ENCODE assay signal across 10 cellular contexts in genomic region chr10:7337431-7338171, GRCh38.
DNase-seq lines count a peak whose midpoint lies in the region; ATAC-seq and TF ChIP-seq lines count a peak whose summit lies in the region.
"Had no signal": no experiment of that assay in that cellular context is flagged by ENCODE, and none has a peak within 500 bp of the region (broad histone marks: within the 10 kb centered on the region; RNA-seq: fewer than 3 reads in every experiment).

No MANE protein-coding gene starts in this region.

- no peaks in the 10 kb centered on the region for H3K36me3 ChIP-seq in upper lobe of right lung
- H3K36me3 ChIP-seq in thyroid gland, result no peaks in the 10 kb centered on the region
- H3K36me3 ChIP-seq in WERI-Rb-1, result no peaks in the 10 kb centered on the region
- H3K36me3 ChIP-seq: lower lobe of right lung had no signal

- intact Hi-C loops in upper lobe of right lung (cut with DNase I), result no loop called here
- intact Hi-C loops in thyroid gland (cut with DNase I), result no loop called here

- H3K27ac ChIP-seq in upper lobe of right lung (no peak overlapping the region), thyroid gland (no peak overlapping the region), WERI-Rb-1 (no peak overlapping the region)
- H3K27ac ChIP-seq: lower lobe of right lung had no signal

- H3K27me3 ChIP-seq in upper lobe of right lung (no peaks in the 10 kb centered on the region), thyroid gland (no peaks in the 10 kb centered on the region), WERI-Rb-1 (ENCODE audit: insufficient read depth, low read depth, severe bottlenecking) (no peaks in the 10 kb centered on the region)

- no peak overlapping the region for H3K4me3 ChIP-seq in upper lobe of right lung
- no peak overlapping the region for H3K4me3 ChIP-seq in thyroid gland (replicated peaks in 1 of 3)
- no peak overlapping the region for H3K4me3 ChIP-seq in WERI-Rb-1 (ENCODE audit: low read depth, low read length)
- H3K4me3 ChIP-seq: lower lobe of right lung had no signal

- TF ChIP-seq CTCF in upper lobe of right lung (IDR thresholded peaks at IDR 0.05) (no peak), thyroid gland (IDR thresholded peaks at IDR 0.05) (no peak), WERI-Rb-1 (IDR thresholded peaks at IDR 0.05; ENCODE audit: low read depth, low read length) (no peak)

- H3K9me3 ChIP-seq in upper lobe of right lung (no peaks in the 10 kb centered on the region), thyroid gland (no peaks in the 10 kb centered on the region), WERI-Rb-1 (ENCODE audit: severe bottlenecking) (no peaks in the 10 kb centered on the region)
- H3K9me3 ChIP-seq: lower lobe of right lung had no signal

- H3K4me1 ChIP-seq in upper lobe of right lung, result no peaks in the 10 kb centered on the region
- no peaks in the 10 kb centered on the region for H3K4me1 ChIP-seq in thyroid gland
- H3K4me1 ChIP-seq: lower lobe of right lung had no signal

- DNase-seq in stimulated activated CD4-positive, alpha-beta T cell treated with anti-CD3 and anti-CD28 coated beads, Interleukin-1b, Interleukin-23, amount 100 ng/mL, for 48 hours, result peak; percentile 22
- DNase-seq in stimulated activated CD4-positive, alpha-beta T cell treated with anti-CD3 and anti-CD28 coated beads, Interleukin-2, amount 100 ng/mL, for 48 hours, result no peak
- DNase-seq in OCI-M1 (lab: John Stamatoyannopoulos, UW), result peak; percentile 27
- DNase-seq in upper lobe of right lung, result no peak
- DNase-seq in thyroid gland, result no peak
- DNase-seq in WERI-Rb-1, result no peak
- DNase-seq: IMR-90, lower lobe of right lung had no signal

- ATAC-seq in HG02885 (IDR thresholded peaks at IDR 0.05; ENCODE audit: poor library complexity, unreplicated experiment) (peak; percentile 87), upper lobe of right lung (peak; percentile 78), HG03571 (IDR thresholded peaks at IDR 0.05; ENCODE audit: unreplicated experiment) (no peak)

- 78 to 89% methylated on average over 7 of the region's 7 CpGs for WGBS in thyroid gland, 2 donors

- TF ChIP-seq POLR2A in thyroid gland (IDR thresholded peaks at IDR 0.05), result no peak

Comparison
In these comparisons a context has a peak if more than half of its experiments do, and no peak if none do; other contexts are left out.
1. DNase-seq: peak in stimulated activated CD4-positive, alpha-beta T cell treated with anti-CD3 and anti-CD28 coated beads, Interleukin-1b, Interleukin-23, amount 100 ng/mL, for 48 hours (single experiment) and OCI-M1 (single experiment); none in stimulated activated CD4-positive, alpha-beta T cell treated with anti-CD3 and anti-CD28 coated beads, Interleukin-2, amount 100 ng/mL, for 48 hours (0 of 2), upper lobe of right lung (single experiment), thyroid gland (0 of 2) and WERI-Rb-1 (single experiment).